ENCODE assay signal across 8 cellular contexts in the genomic region with DNA sequence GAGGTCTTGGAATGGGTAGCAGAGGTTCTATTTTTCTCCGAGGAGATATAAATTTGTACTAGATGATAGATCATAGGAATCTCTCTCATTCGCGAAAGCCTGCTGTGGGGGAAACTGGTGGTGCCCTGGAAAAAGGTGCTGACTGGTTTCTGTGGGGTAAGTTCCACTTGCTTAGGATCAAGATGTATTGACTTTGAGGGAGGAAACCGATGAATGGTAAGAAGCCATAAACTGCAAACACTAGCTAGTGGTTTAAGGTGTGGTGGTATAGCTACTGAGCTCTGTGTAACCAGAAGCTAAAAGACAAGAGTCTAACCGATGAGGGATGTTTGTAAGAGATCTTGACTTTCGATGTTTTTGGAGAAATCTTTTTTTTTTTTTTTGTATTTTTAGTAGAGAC. TPM values are rescaled to one million over a fixed set of nuclear protein-coding genes. Genes with fewer than 3 reads are reported as not detected.
A peak's percentile ranks its signal among the peaks of the same experiment; 100 is the strongest.
DNase-seq lines count a peak whose midpoint lies in the region; ATAC-seq and TF ChIP-seq lines count a peak whose summit lies in the region.

No MANE protein-coding gene starts in this region.

- no peaks in the 10 kb centered on the region for H3K27me3 ChIP-seq in right atrium auricular region

- peak overlapping the region; percentile 74 to 82 for H3K27ac ChIP-seq in right atrium auricular region

- DNase-seq in right atrium auricular region (ENCODE audit: low spot score) (no peak), Right ventricle myocardium inferior (ENCODE audit: missing footprints) (no peak), fibroblast of villous mesenchyme (ENCODE audit: low read depth) (peak; percentile 22), skeletal muscle cell (ENCODE audit: low read depth) (no peak), NCI-H2029 treated with DMSO at 0.1 percent for 48 hours (lab: John Stamatoyannopoulos, UW) (no peak), NCI-H526 treated with DMSO at 0.1 percent for 48 hours (lab: John Stamatoyannopoulos, UW) (no peak)

- no peaks in the 10 kb centered on the region for H3K36me3 ChIP-seq in right atrium auricular region

- H3K4me3 ChIP-seq in right atrium auricular region: peak overlapping the region; percentile 75 to 83
- peak overlapping the region; percentile 82 for H3K4me3 ChIP-seq in WI38 (ENCODE audit: low read depth, low read length)
- H3K4me3 ChIP-seq in fibroblast of villous mesenchyme (ENCODE audit: low read depth, low read length): peak overlapping the region; percentile 70
- H3K4me3 ChIP-seq in skeletal muscle cell (ENCODE audit: low read depth, low read length): peak overlapping the region; percentile 82

- no peak for ATAC-seq in Right ventricle myocardium inferior
- ATAC-seq in GM18498 (IDR thresholded peaks at IDR 0.05; ENCODE audit: unreplicated experiment): no peak

- peaks cover 0 to 22% of the 10 kb centered on the region in 2 donors for H3K4me1 ChIP-seq in right atrium auricular region

- TF ChIP-seq CTCF in right atrium auricular region (IDR thresholded peaks at IDR 0.05): no peak
- TF ChIP-seq CTCF in WI38 (IDR thresholded peaks at IDR 0.05; ENCODE audit: low read depth, low read length): no peak
- no peak for TF ChIP-seq CTCF in fibroblast of villous mesenchyme (IDR thresholded peaks at IDR 0.05; ENCODE audit: insufficient read depth, low read depth, low read length)

- intact Hi-C loops in Right ventricle myocardium inferior (cut with DNase I): loop anchor here (10.0 kb wide), 1 partner anchor 129 kb away; the partner anchor contains the start of gene NFE2L2

- no peaks in the 10 kb centered on the region for H3K9me3 ChIP-seq in right atrium auricular region

RNA-seq across cellular contexts. Expression of gene AGPS, which starts 0.8 kb away (rescaled TPM):
- total RNA-seq in right atrium auricular region (10 to 100 TPM; 12.3 to 17.8 TPM), Right ventricle myocardium inferior (32.3 TPM), fibroblast of villous mesenchyme (36.7 and 46.2 TPM in 2 replicates)
